17 cellular contexts compared by ENCODE assay signal in genomic region chr1:115454835-115455511, GRCh38.
DNase-seq lines count a peak whose midpoint lies in the region; ATAC-seq and TF ChIP-seq lines count a peak whose summit lies in the region.
"Had no signal": no experiment of that assay in that cellular context is flagged by ENCODE, and none has a peak within 500 bp of the region (broad histone marks: within the 10 kb centered on the region; RNA-seq: fewer than 3 reads in every experiment).

No MANE protein-coding gene starts in this region.

- no peaks in the 10 kb centered on the region for H3K27me3 Mint-ChIP-seq in activated naive CD8-positive, alpha-beta T cell treated with anti-CD3 and anti-CD28 coated beads for 36 hours
- H3K27me3 Mint-ChIP-seq: type B pancreatic cell had no signal

- H3K4me1 Mint-ChIP-seq in activated naive CD8-positive, alpha-beta T cell treated with anti-CD3 and anti-CD28 coated beads for 36 hours = no peaks in the 10 kb centered on the region
- H3K4me1 Mint-ChIP-seq: activated naive CD4-positive, alpha-beta T cell treated with anti-CD3 and anti-CD28 coated beads, Interleukin-2, amount 50 U/mL, for 24 hours; IgD-negative memory B cell had no signal

- no peak overlapping the region for H3K4me3 Mint-ChIP-seq in activated naive CD8-positive, alpha-beta T cell treated with anti-CD3 and anti-CD28 coated beads for 36 hours
- H3K4me3 Mint-ChIP-seq: activated naive CD4-positive, alpha-beta T cell treated with anti-CD3 and anti-CD28 coated beads, Interleukin-2, amount 50 U/mL, for 24 hours; IgD-negative memory B cell; natural killer cell treated with Interleukin-12 subunit alpha and Interleukin-12 subunit beta and Interleukin-15 and Interleukin-18, amount 100 ng/mL, for 72 hours; type B pancreatic cell had no signal

- TF ChIP-seq CTCF in left ventricle myocardium inferior (IDR thresholded peaks at IDR 0.05; ENCODE audit: borderline replicate concordance) (no peak), tibial nerve (IDR thresholded peaks at IDR 0.05) (no peak)

- H3K27ac ChIP-seq in left ventricle myocardium inferior (replicated peaks) (no peak overlapping the region), tibial nerve (no peak overlapping the region)
- H3K27ac ChIP-seq: A549, esophagus squamous epithelium had no signal

- peaks cover 29% of the 10 kb centered on the region for H3K4me1 ChIP-seq in left ventricle myocardium inferior
- H3K4me1 ChIP-seq in tibial nerve = peaks cover 0 to 4% (median 0%) of the 10 kb centered on the region in 4 donors

- peak; percentile 74 for DNase-seq in NCI-H748 (lab: John Stamatoyannopoulos, UW; ENCODE audit: unreplicated experiment)
- DNase-seq in NCI-H748 treated with DMSO at 0.1 percent for 48 hours (lab: John Stamatoyannopoulos, UW) = no peak
- peak; percentile 70 for DNase-seq in NCI-H2196 (lab: John Stamatoyannopoulos, UW; ENCODE audit: unreplicated experiment)
- peak; percentile 69 for DNase-seq in left ventricle myocardium inferior
- DNase-seq in tibial nerve (ENCODE audit: low spot score in 2 of 2) = peak; percentile 17 to 48
- DNase-seq in UCSD-AML1 (lab: John Stamatoyannopoulos, UW; ENCODE audit: unreplicated experiment) = no peak
- DNase-seq in left lobe of liver (ENCODE audit: low spot score) = no peak
- no peak for DNase-seq in activated naive CD8-positive, alpha-beta T cell treated with anti-CD3 and anti-CD28 coated beads for 36 hours
- DNase-seq: esophagus squamous epithelium, small intestine, T1000 had no signal

- ATAC-seq in left lobe of liver = no peak
- ATAC-seq: A549; HCT116; natural killer cell treated with Interleukin-12 subunit alpha and Interleukin-12 subunit beta and Interleukin-15 and Interleukin-18, amount 100 ng/mL, for 72 hours had no signal

- TF ChIP-seq EP300 in tibial nerve (IDR thresholded peaks at IDR 0.05) = no peak

- H3K9me3 ChIP-seq in left ventricle myocardium inferior (replicated peaks) (no peaks in the 10 kb centered on the region), tibial nerve (no peaks in the 10 kb centered on the region)
- H3K9me3 ChIP-seq: A549, esophagus squamous epithelium had no signal

- H3K27ac Mint-ChIP-seq in activated naive CD8-positive, alpha-beta T cell treated with anti-CD3 and anti-CD28 coated beads for 36 hours = no peak overlapping the region
- H3K27ac Mint-ChIP-seq: activated naive CD4-positive, alpha-beta T cell treated with anti-CD3 and anti-CD28 coated beads, Interleukin-2, amount 50 U/mL, for 24 hours; IgD-negative memory B cell; natural killer cell treated with Interleukin-12 subunit alpha and Interleukin-12 subunit beta and Interleukin-15 and Interleukin-18, amount 100 ng/mL, for 72 hours; type B pancreatic cell had no signal

- 71 to 73% methylated on average over 13 of the region's 13 CpGs for WGBS in tibial nerve, 2 donors

- intact Hi-C loops in left ventricle myocardium inferior (cut with micrococcal nuclease) = no loop called here

- H3K9me3 Mint-ChIP-seq in activated naive CD8-positive, alpha-beta T cell treated with anti-CD3 and anti-CD28 coated beads for 36 hours = no peaks in the 10 kb centered on the region
- H3K9me3 Mint-ChIP-seq: activated naive CD4-positive, alpha-beta T cell treated with anti-CD3 and anti-CD28 coated beads, Interleukin-2, amount 50 U/mL, for 24 hours; natural killer cell treated with Interleukin-12 subunit alpha and Interleukin-12 subunit beta and Interleukin-15 and Interleukin-18, amount 100 ng/mL, for 72 hours; type B pancreatic cell had no signal

- TF ChIP-seq POLR2A in tibial nerve (IDR thresholded peaks at IDR 0.05) = no peak

- no peaks in the 10 kb centered on the region for H3K36me3 ChIP-seq in left ventricle myocardium inferior
- H3K36me3 ChIP-seq in tibial nerve = no peaks in the 10 kb centered on the region
- H3K36me3 ChIP-seq: esophagus squamous epithelium had no signal

- H3K27me3 ChIP-seq in left ventricle myocardium inferior (ENCODE audit: low read depth) (no peaks in the 10 kb centered on the region), tibial nerve (no peaks in the 10 kb centered on the region)
- H3K27me3 ChIP-seq: esophagus squamous epithelium had no signal

- no peaks in the 10 kb centered on the region for H3K36me3 Mint-ChIP-seq in activated naive CD8-positive, alpha-beta T cell treated with anti-CD3 and anti-CD28 coated beads for 36 hours
- H3K36me3 Mint-ChIP-seq: activated naive CD4-positive, alpha-beta T cell treated with anti-CD3 and anti-CD28 coated beads, Interleukin-2, amount 50 U/mL, for 24 hours; IgD-negative memory B cell; natural killer cell treated with Interleukin-12 subunit alpha and Interleukin-12 subunit beta and Interleukin-15 and Interleukin-18, amount 100 ng/mL, for 72 hours; type B pancreatic cell had no signal

- H3K4me3 ChIP-seq in left ventricle myocardium inferior = no peak overlapping the region
- no peak overlapping the region for H3K4me3 ChIP-seq in tibial nerve
- H3K4me3 ChIP-seq: A549, esophagus squamous epithelium had no signal

Comparison
In these comparisons a context has a peak if more than half of its experiments do, and no peak if none do; other contexts are left out.
1. DNase-seq: peak in NCI-H748 (single experiment), NCI-H2196 (single experiment), left ventricle myocardium inferior (single experiment) and tibial nerve (2 of 2); none in NCI-H748 treated with DMSO at 0.1 percent for 48 hours (single experiment), UCSD-AML1 (single experiment), left lobe of liver (single experiment) and activated naive CD8-positive, alpha-beta T cell treated with anti-CD3 and anti-CD28 coated beads for 36 hours (single experiment).